33 cellular contexts compared by ENCODE assay signal in the genomic region with DNA sequence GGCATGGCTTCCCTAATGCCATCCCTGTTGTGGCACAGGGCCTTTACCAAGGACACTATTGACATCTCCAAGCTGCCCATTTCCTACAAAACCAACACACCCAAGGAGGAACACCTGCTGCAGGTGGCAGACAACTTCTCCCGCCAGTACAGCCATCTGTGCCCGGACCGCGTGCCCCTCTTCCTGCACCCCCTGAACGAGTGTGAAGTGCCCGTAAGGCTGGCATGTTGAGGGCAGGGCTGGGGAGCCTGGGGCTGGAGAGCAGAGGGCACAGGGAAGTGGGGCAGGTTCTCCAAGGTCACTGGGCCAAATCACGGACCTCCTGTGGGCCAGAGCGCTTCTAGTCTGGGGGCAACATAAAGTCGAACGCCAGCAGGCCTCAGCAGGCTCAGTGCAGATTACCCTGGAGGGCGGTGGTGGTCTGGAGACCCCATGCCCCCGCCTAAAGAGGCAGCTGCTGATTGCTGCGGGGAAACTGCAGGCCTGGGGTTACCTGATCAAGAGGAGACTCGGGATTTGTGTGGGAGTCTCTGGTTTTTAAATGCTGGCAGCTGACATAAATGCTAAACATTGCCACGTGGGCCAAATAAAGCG. TPM values are rescaled to one million over a fixed set of nuclear protein-coding genes. Genes with fewer than 3 reads are reported as not detected.
"Had no signal": no experiment of that assay in that cellular context is flagged by ENCODE, and none has a peak within 500 bp of the region (broad histone marks: within the 10 kb centered on the region; RNA-seq: fewer than 3 reads in every experiment).

No MANE protein-coding gene starts in this region.

- H3K9me3 ChIP-seq: colonic mucosa, esophagus muscularis mucosa, gastroesophageal sphincter, heart left ventricle, mucosa of descending colon, prostate gland, right atrium auricular region, spleen, suprapubic skin, thyroid gland had no signal

- DNase-seq: central memory CD4-positive, alpha-beta T cell; colonic mucosa; dermis blood vessel endothelial cell; effector memory CD4-positive, alpha-beta T cell; foreskin keratinocyte; heart left ventricle; mesenchymal stem cell; mucosa of descending colon; naive B cell; nucleus accumbens; spleen; stimulated activated CD4-positive, alpha-beta T cell treated with anti-CD3 and anti-CD28 coated beads, Interleukin-4, amount 100 ng/mL, for 4 hours; stimulated activated naive B cell treated with anti-CD40 and anti-IgM and Interleukin-4, amounts not matched to agents 10 μg/mL and 1 μg/mL and 100 μg/mL, for 72 hours; thyroid gland had no signal

- H3K27ac ChIP-seq: colonic mucosa, esophagus muscularis mucosa, foreskin keratinocyte, gastroesophageal sphincter, heart left ventricle, hepatocyte, prostate gland, right atrium auricular region, skin epidermis, spleen, suprapubic skin, thyroid gland had no signal

- H3K27me3 ChIP-seq: colonic mucosa, esophagus muscularis mucosa, foreskin keratinocyte, heart left ventricle, hepatocyte, right atrium auricular region, spleen, suprapubic skin, thyroid gland had no signal

- H3K4me3 ChIP-seq: colonic mucosa, esophagus muscularis mucosa, gastroesophageal sphincter, heart left ventricle, hepatocyte, mucosa of descending colon, prostate gland, right atrium auricular region, skin epidermis, spleen, suprapubic skin, thyroid gland had no signal

- H3K36me3 ChIP-seq: colonic mucosa, esophagus muscularis mucosa, gastroesophageal sphincter, heart left ventricle, prostate gland, right atrium auricular region, spleen, suprapubic skin, thyroid gland had no signal

- H3K4me1 ChIP-seq: colonic mucosa, foreskin keratinocyte, gastroesophageal sphincter, heart left ventricle, prostate gland, right atrium auricular region, suprapubic skin had no signal

- H3K9me3 Mint-ChIP-seq: mesothelial cell of epicardium; naive B cell; natural killer cell treated with Interleukin-12 subunit alpha and Interleukin-12 subunit beta and Interleukin-15 and Interleukin-18, amount 100 ng/mL, for 72 hours; neural crest cell; stimulated activated naive B cell treated with anti-CD40 and anti-IgM and Interleukin-4, amounts not matched to agents 10 μg/mL and 1 μg/mL and 100 μg/mL, for 72 hours; stimulated activated naive CD8-positive, alpha-beta T cell treated with anti-CD3 and anti-CD28 coated beads, Interleukin-15, Interleukin-2, amounts not matched to agents 100 ng/mL and 50 ng/mL, for 24 hours; type B pancreatic cell had no signal

- ATAC-seq: foreskin keratinocyte; gastroesophageal sphincter; heart left ventricle; mucosa of descending colon; natural killer cell treated with Interleukin-12 subunit alpha and Interleukin-12 subunit beta and Interleukin-15 and Interleukin-18, amount 100 ng/mL, for 72 hours; stimulated activated naive B cell treated with anti-CD40 and anti-IgM and Interleukin-4, amounts not matched to agents 10 μg/mL and 1 μg/mL and 100 μg/mL, for 72 hours had no signal

- H3K36me3 Mint-ChIP-seq: mesothelial cell of epicardium; naive B cell; natural killer cell treated with Interleukin-12 subunit alpha and Interleukin-12 subunit beta and Interleukin-15 and Interleukin-18, amount 100 ng/mL, for 72 hours; stimulated activated naive B cell treated with anti-CD40 and anti-IgM and Interleukin-4, amounts not matched to agents 10 μg/mL and 1 μg/mL and 100 μg/mL, for 72 hours; type B pancreatic cell had no signal

- H3K27ac Mint-ChIP-seq: mesothelial cell of epicardium; naive B cell; natural killer cell treated with Interleukin-12 subunit alpha and Interleukin-12 subunit beta and Interleukin-15 and Interleukin-18, amount 100 ng/mL, for 72 hours; stimulated activated naive B cell treated with anti-CD40 and anti-IgM and Interleukin-4, amounts not matched to agents 10 μg/mL and 1 μg/mL and 100 μg/mL, for 72 hours; stimulated activated naive CD8-positive, alpha-beta T cell treated with anti-CD3 and anti-CD28 coated beads, Interleukin-15, Interleukin-2, amounts not matched to agents 100 ng/mL and 50 ng/mL, for 24 hours; type B pancreatic cell had no signal

- H2AFZ ChIP-seq: hepatocyte had no signal

- H3K27me3 Mint-ChIP-seq: naive B cell; natural killer cell treated with Interleukin-12 subunit alpha and Interleukin-12 subunit beta and Interleukin-15 and Interleukin-18, amount 100 ng/mL, for 72 hours; stimulated activated naive B cell treated with anti-CD40 and anti-IgM and Interleukin-4, amounts not matched to agents 10 μg/mL and 1 μg/mL and 100 μg/mL, for 72 hours; stimulated activated naive CD8-positive, alpha-beta T cell treated with anti-CD3 and anti-CD28 coated beads, Interleukin-15, Interleukin-2, amounts not matched to agents 100 ng/mL and 50 ng/mL, for 24 hours; type B pancreatic cell had no signal

- H3K4me2 ChIP-seq: hepatocyte had no signal

- H3K4me3 Mint-ChIP-seq: mesothelial cell of epicardium; naive B cell; natural killer cell treated with Interleukin-12 subunit alpha and Interleukin-12 subunit beta and Interleukin-15 and Interleukin-18, amount 100 ng/mL, for 72 hours; neural crest cell; stimulated activated naive B cell treated with anti-CD40 and anti-IgM and Interleukin-4, amounts not matched to agents 10 μg/mL and 1 μg/mL and 100 μg/mL, for 72 hours; stimulated activated naive CD8-positive, alpha-beta T cell treated with anti-CD3 and anti-CD28 coated beads, Interleukin-15, Interleukin-2, amounts not matched to agents 100 ng/mL and 50 ng/mL, for 24 hours; type B pancreatic cell had no signal

RNA-seq across cellular contexts. Expression of a gene that starts 4.3 kb away (rescaled TPM):
- total RNA-seq: chondrocyte; colonic mucosa; dermis blood vessel endothelial cell; epithelial cell of proximal tubule; fibroblast of lung; foreskin keratinocyte; lower leg skin; mesothelial cell of epicardium; mucosa of descending colon; natural killer cell treated with Interleukin-12 subunit alpha and Interleukin-12 subunit beta and Interleukin-15 and Interleukin-18, amount 100 ng/mL, for 72 hours; osteocyte; right atrium auricular region; suprapubic skin had no signal
- polyA plus RNA-seq: fibroblast of lung, foreskin keratinocyte, heart left ventricle, keratinocyte had no signal

RNA-seq across cellular contexts. Expression of a gene that starts 30.8 kb away (rescaled TPM):
- total RNA-seq: chondrocyte, endothelial cell of umbilical vein, fibroblast of lung, foreskin keratinocyte, hepatocyte, mesothelial cell of epicardium, neural crest cell, osteocyte, prostate gland had no signal
- polyA plus RNA-seq: endothelial cell of umbilical vein, fibroblast of lung, foreskin keratinocyte, hepatocyte, keratinocyte had no signal
